In the genomic region with DNA sequence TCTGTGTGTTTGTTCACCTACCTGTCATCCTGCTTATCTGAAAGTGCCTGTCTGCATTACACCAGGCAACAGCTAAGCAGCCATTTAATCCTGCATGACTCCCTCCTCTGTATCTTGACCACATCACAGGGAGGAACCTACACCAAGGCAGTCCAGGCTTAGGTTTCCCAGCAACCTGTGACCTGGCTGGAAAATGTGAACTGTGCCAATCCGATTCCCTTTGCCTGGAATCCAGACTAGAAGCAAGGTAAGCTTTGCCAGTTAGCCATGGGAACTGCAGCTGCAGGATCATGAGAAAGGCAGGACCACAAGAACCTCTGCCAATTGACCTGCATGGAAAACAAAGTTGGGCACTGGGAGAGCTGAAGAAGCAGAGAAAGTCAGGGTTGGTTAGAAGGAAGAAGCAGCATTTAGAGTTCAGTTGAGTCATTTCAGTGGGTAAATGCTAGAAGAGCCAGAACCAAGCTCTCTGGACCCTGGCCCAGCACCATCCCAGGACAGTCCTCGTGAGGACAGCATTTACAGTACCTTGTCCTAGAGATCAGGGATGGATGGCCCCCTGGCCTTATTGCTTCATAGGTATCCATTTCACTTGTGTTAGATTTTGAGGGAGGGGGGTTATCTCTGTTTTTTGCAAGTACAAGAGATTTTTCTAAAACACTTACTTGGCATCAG, we compare ENCODE assay signal across 11 cellular contexts. TPM values are rescaled to one million over a fixed set of nuclear protein-coding genes. Genes with fewer than 3 reads are reported as not detected.
DNase-seq lines count a peak whose midpoint lies in the region; ATAC-seq and TF ChIP-seq lines count a peak whose summit lies in the region.
"Had no signal": no experiment of that assay in that cellular context is flagged by ENCODE, and none has a peak within 500 bp of the region (broad histone marks: within the 10 kb centered on the region; RNA-seq: fewer than 3 reads in every experiment).

No MANE protein-coding gene starts in this region.

- TF ChIP-seq CTCF in PC-3 (conservative IDR thresholded peaks at IDR 0.05; ENCODE audit: low read depth, low read length): no peak
- no peak for TF ChIP-seq CTCF in colonic mucosa (IDR thresholded peaks at IDR 0.05)
- TF ChIP-seq CTCF in right lobe of liver (IDR thresholded peaks at IDR 0.05): no peak
- TF ChIP-seq CTCF in transverse colon (IDR thresholded peaks at IDR 0.05): no peak

- H4K20me1 ChIP-seq in PC-3 (ENCODE audit: low read length): no peaks in the 10 kb centered on the region

- H3K27ac ChIP-seq in PC-3 (ENCODE audit: low read length) (no peak overlapping the region), colonic mucosa (peak overlapping the region; percentile 92), right lobe of liver (peak overlapping the region in 1 of 3 donors; percentile 29), transverse colon (peak overlapping the region; percentile 11 to 98 (median 64))

- WGBS in right lobe of liver (ENCODE audit: insufficient coverage, low coverage, low lambda C conversion rate, missing lambda C conversion rate): 14% methylated on average over 2 of the region's 2 CpGs
- WGBS in transverse colon (ENCODE audit: low coverage in 1 of 2), 2 donors: 47% methylated on average over 2 of the region's 2 CpGs; no CpG with 5 or more reads in 1 of the 2 donors

- H3K9me3 ChIP-seq in PC-3 (ENCODE audit: low read length) (no peaks in the 10 kb centered on the region), colonic mucosa (no peaks in the 10 kb centered on the region), right lobe of liver (no peaks in the 10 kb centered on the region), transverse colon (no peaks in the 10 kb centered on the region)

- CTCF ChIA-PET in PC-3 (lab: Charles Lee): interaction anchor here (0.5 kb wide), 1 partner anchor 248 kb away, joined by 7 read pairs; no protein-coding TSS in a partner anchor

- POLR2A ChIA-PET in PC-3 (lab: Charles Lee; ENCODE audit: unreplicated experiment): no interaction called here

- no peak overlapping the region for H2AFZ ChIP-seq in PC-3 (ENCODE audit: low read length)

- H3K27me3 ChIP-seq in PC-3 (ENCODE audit: low read length) (no peaks in the 10 kb centered on the region), colonic mucosa (no peaks in the 10 kb centered on the region), right lobe of liver (no peaks in the 10 kb centered on the region), transverse colon (no peaks in the 10 kb centered on the region)

- no peak for ATAC-seq in PC-3
- peak; percentile 55 to 75 (median 68) for ATAC-seq in right lobe of liver
- ATAC-seq in GM21576 (IDR thresholded peaks at IDR 0.05; ENCODE audit: unreplicated experiment): no peak
- ATAC-seq in HG03439 (IDR thresholded peaks at IDR 0.05; ENCODE audit: unreplicated experiment): no peak

- no TSS peak for BruUV-seq in PC-3 (replicated peaks; lab: Mats Ljungman, UMichigan)

- no peak overlapping the region for H3K9ac ChIP-seq in PC-3 (ENCODE audit: low read length)
- peak overlapping the region in 1 of 2 donors; percentile 35 for H3K9ac ChIP-seq in colonic mucosa (ENCODE audit: low read depth in 2 of 2, low read length in 2 of 2)

- no peaks in the 10 kb centered on the region for H3K9me2 ChIP-seq in PC-3 (replicated peaks; ENCODE audit: low read length)

- no peak overlapping the region for H3K4me2 ChIP-seq in PC-3 (ENCODE audit: low read length)

- H3F3A ChIP-seq in PC-3 (ENCODE audit: low read length, unreplicated experiment): no peaks in the 10 kb centered on the region

- no peaks in the 10 kb centered on the region for H3K36me3 ChIP-seq in PC-3 (ENCODE audit: low read depth, low read length)
- H3K36me3 ChIP-seq in colonic mucosa: no peaks in the 10 kb centered on the region
- no peaks in the 10 kb centered on the region for H3K36me3 ChIP-seq in right lobe of liver
- no peaks in the 10 kb centered on the region for H3K36me3 ChIP-seq in transverse colon

- intact Hi-C loops in PC-3 (cut with micrococcal nuclease) (loop anchor here (10.0 kb wide), 1 partner anchor 756 kb away; no protein-coding TSS in a partner anchor), colonic mucosa (cut with DNase I) (no loop called here), right lobe of liver (cut with DNase I) (no loop called here), transverse colon (cut with DNase I; ENCODE audit: low total_unique reads) (no loop called here)

- DNase-seq in PC-3 (peak; percentile 20), colonic mucosa (no peak), right lobe of liver (peak in 1 of 3 donors; percentile 64), transverse colon (no peak), T-helper 9 cell (no peak)
- DNase-seq: DMS79, HCEC 1CT, NCI-H2107, NCI-H345 had no signal

- TF ChIP-seq EP300 in transverse colon (IDR thresholded peaks at IDR 0.05; ENCODE audit: low read depth): no peak

- TF ChIP-seq POLR2A in right lobe of liver (IDR thresholded peaks at IDR 0.05) (no peak), transverse colon (IDR thresholded peaks at IDR 0.05) (no peak)

- in situ Hi-C loops in transverse colon (cut with MboI; ENCODE audit: low pct_ligation_motif_present in 1 of 4, low pct_unique_long_range_greater_than_20kb in 1 of 4, low sequenced_read_pairs in 3 of 4): loop anchor here in 2 of 4 donors (25.0 kb wide), 3 partner anchors 237 to 638 kb away; no protein-coding TSS in a partner anchor

- peaks cover 24% of the 10 kb centered on the region for H3K4me1 ChIP-seq in PC-3 (ENCODE audit: insufficient read depth, low read length)
- H3K4me1 ChIP-seq in colonic mucosa: peaks cover under 1% of the 10 kb centered on the region
- peaks cover 0 to 20% (median 4%) of the 10 kb centered on the region in 4 donors for H3K4me1 ChIP-seq in right lobe of liver
- H3K4me1 ChIP-seq in transverse colon: peaks cover 0 to 48% (median 27%) of the 10 kb centered on the region in 4 donors

- H3K79me2 ChIP-seq in PC-3 (ENCODE audit: low read length): no peaks in the 10 kb centered on the region

- H3K4me3 ChIP-seq in PC-3 (ENCODE audit: low read length) (no peak overlapping the region), colonic mucosa (no peak overlapping the region), right lobe of liver (no peak overlapping the region), transverse colon (no peak overlapping the region)

RNA-seq across cellular contexts. Expression of gene ATP1B1, which starts 6.1 kb away (rescaled TPM):
- total RNA-seq in PC-3 (2014; rRNA removed) (68.7 and 76.6 TPM in 2 replicates), colonic mucosa (100 to 1,000 TPM; 378 to 678 TPM), right lobe of liver (10 to 100 TPM; 69.6 to 99.5 (median 78.5) TPM), transverse colon (100 to 1,000 TPM in 3 of 4 donors, 10 to 100 TPM in 1; 82.8 to 493 (median 375) TPM)

Comparison
In these comparisons a context has a peak if more than half of its experiments do, and no peak if none do; other contexts are left out.
1. ATAC-seq: peak in right lobe of liver (4 of 4); none in PC-3 (single experiment), GM21576 (single experiment) and HG03439 (single experiment).